In the genomic region with DNA sequence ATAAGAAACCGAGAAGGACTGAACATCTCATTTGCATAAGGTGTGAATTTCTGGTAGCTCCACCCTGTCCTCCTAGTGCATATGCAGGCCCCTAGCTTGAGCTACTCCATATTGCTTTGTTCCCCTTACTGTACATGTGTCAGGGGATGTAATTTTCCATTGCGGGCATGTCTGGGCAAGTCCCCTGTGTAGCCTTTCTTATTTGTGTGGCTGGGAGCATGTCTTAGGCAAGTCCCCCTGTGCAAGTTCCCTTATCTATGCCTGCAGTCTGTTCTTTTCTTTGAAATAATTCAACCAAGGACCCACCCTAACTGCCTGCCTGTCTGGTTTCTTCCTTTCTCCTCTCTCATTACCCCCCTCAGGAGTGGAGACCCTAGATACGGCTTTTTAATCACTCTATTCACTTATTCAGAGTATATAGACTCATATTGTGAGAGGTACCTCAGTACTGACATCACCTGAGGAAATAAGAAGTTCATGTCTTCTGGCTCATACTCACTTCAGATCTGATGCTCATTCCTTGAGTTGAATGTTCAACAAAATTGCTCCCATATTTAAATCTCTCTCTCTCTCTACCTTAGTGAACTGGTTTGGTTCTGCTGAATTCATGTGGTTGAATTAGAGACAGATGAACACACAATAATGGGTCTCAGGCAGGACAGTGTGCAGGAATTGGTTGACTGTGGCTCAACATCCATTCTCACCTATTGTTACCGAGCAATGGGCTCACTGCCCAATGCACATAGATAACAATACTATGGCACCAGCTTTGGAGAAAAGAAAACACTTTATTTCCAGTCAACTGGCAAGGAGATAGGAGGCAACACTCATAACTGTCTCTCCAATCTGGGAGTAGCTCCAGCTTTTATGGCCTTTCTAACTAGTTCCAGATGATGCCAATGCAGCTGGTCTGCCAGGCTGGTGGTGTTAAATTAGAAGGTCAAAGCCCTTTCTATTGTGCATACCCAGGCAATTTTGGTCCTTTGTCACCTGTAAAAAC, we compare ENCODE assay signal across 15 cellular contexts. TPM values are rescaled to one million over a fixed set of nuclear protein-coding genes. Genes with fewer than 3 reads are reported as not detected.
DNase-seq lines count a peak whose midpoint lies in the region; ATAC-seq, FAIRE-seq and TF ChIP-seq lines count a peak whose summit lies in the region.
"Had no signal": no experiment of that assay in that cellular context is flagged by ENCODE, and none has a peak within 500 bp of the region (broad histone marks: within the 10 kb centered on the region; RNA-seq: fewer than 3 reads in every experiment).

No MANE protein-coding gene starts in this region.

- no peaks in the 10 kb centered on the region for H4K20me1 ChIP-seq in H1 (replicated peaks in 1 of 2; ENCODE audit: control insufficient read depth in 1 of 2, insufficient read depth in 2 of 2, low read length in 2 of 2)

- peaks cover 0 to 9% (median 0%) of the 10 kb centered on the region in 5 donors for H3K36me3 Mint-ChIP-seq in naive thymus-derived CD4-positive, alpha-beta T cell
- H3K36me3 Mint-ChIP-seq: CD4-positive, CD25-positive, alpha-beta regulatory T cell had no signal

- no peak overlapping the region for H3K27ac Mint-ChIP-seq in naive thymus-derived CD4-positive, alpha-beta T cell
- H3K27ac Mint-ChIP-seq: activated naive CD4-positive, alpha-beta T cell treated with anti-CD3 and anti-CD28 coated beads, Interleukin-2, amount 10 ng/mL, durations not matched to agents 7 days and 5 days; CD4-positive, CD25-positive, alpha-beta regulatory T cell had no signal

- H3K36me3 ChIP-seq in H1 (ENCODE audit: control insufficient read depth in 2 of 4, insufficient read depth in 4 of 4, low read length in 3 of 4): no peaks in the 10 kb centered on the region
- H3K36me3 ChIP-seq in naive thymus-derived CD4-positive, alpha-beta T cell (ENCODE audit: control insufficient read depth in 2 of 3, insufficient read depth in 3 of 3, low read length in 3 of 3): no peaks in the 10 kb centered on the region
- H3K36me3 ChIP-seq: right atrium auricular region, SJSA1, thoracic aorta had no signal

- no peak overlapping the region for H3K18ac ChIP-seq in H1 (ENCODE audit: extremely low read depth, low read length)

- H3K4me1 ChIP-seq in H1 (replicated peaks in 1 of 4; ENCODE audit: control insufficient read depth in 3 of 4, insufficient read depth in 4 of 4, low read length in 3 of 4): no peaks in the 10 kb centered on the region
- no peaks in the 10 kb centered on the region for H3K4me1 ChIP-seq in naive thymus-derived CD4-positive, alpha-beta T cell (ENCODE audit: control insufficient read depth in 2 of 2, insufficient read depth in 2 of 2, low read length in 2 of 2)
- H3K4me1 ChIP-seq: right atrium auricular region, SJSA1 had no signal

- peaks cover 6 to 9% of the 10 kb centered on the region in 2 experiments; a peak in 3 of 4 replicates for H3K9me3 ChIP-seq in H1 (ENCODE audit: insufficient read depth in 2 of 2, low read depth in 1 of 2, low read length in 1 of 2)
- H3K9me3 ChIP-seq in naive thymus-derived CD4-positive, alpha-beta T cell (ENCODE audit: control insufficient read depth in 2 of 3, low read length in 3 of 3): no peaks in the 10 kb centered on the region
- H3K9me3 ChIP-seq: right atrium auricular region, SJSA1 had no signal

- no peak overlapping the region for H3K56ac ChIP-seq in H1 (replicated peaks; ENCODE audit: insufficient read length, low read depth, low read length)

- peak overlapping the region; percentile 28 for H4K91ac ChIP-seq in H1 (replicated peaks; ENCODE audit: insufficient read length, low read length)

- peak overlapping the region; percentile 49; the same call in 1 of the 2 replicates for H2BK20ac ChIP-seq in H1 (ENCODE audit: low read length)

- H3K4me3 Mint-ChIP-seq in naive thymus-derived CD4-positive, alpha-beta T cell: no peak overlapping the region
- H3K4me3 Mint-ChIP-seq: activated naive CD4-positive, alpha-beta T cell treated with anti-CD3 and anti-CD28 coated beads, Interleukin-2, amount 10 ng/mL, durations not matched to agents 7 days and 5 days; CD4-positive, CD25-positive, alpha-beta regulatory T cell had no signal

- no peak overlapping the region for H2AFZ ChIP-seq in H1 (ENCODE audit: low read length)

- no peaks in the 10 kb centered on the region for H3K79me1 ChIP-seq in H1 (ENCODE audit: low read depth, low read length)

- no peaks in the 10 kb centered on the region for H3K79me2 ChIP-seq in H1 (ENCODE audit: control insufficient read depth in 1 of 2, insufficient read depth in 2 of 2, low read length in 2 of 2)

- intact Hi-C loops in Right ventricle myocardium superior (cut with DNase I): no loop called here
- intact Hi-C loops in Right ventricle myocardium inferior (cut with DNase I): no loop called here
- intact Hi-C loops in naive thymus-derived CD4-positive, alpha-beta T cell (cut with micrococcal nuclease): no loop called here

- H2BK12ac ChIP-seq in H1 (ENCODE audit: low read depth, low read length): 0 out of 2 replicates have a peak overlapping the region, but pooled peaks have one; percentile 40

- TF ChIP-seq EP300 in H1 (IDR thresholded peaks at IDR 0.05; ENCODE audit: borderline replicate concordance in 1 of 2, low read depth in 2 of 2, low read length in 2 of 2): no peak

- no peaks in the 10 kb centered on the region; the same call in 1 of the 2 replicates for H3K23me2 ChIP-seq in H1 (ENCODE audit: low read depth, low read length)

- H2BK15ac ChIP-seq in H1 (ENCODE audit: low read length): no peak overlapping the region

- peak overlapping the region; percentile 25 for H2BK120ac ChIP-seq in H1 (replicated peaks; ENCODE audit: low read depth, low read length)

- H3K14ac ChIP-seq in H1 (ENCODE audit: insufficient read length): no peak overlapping the region

- no peak for TF ChIP-seq POLR2A in H1 (IDR thresholded peaks at IDR 0.05; ENCODE audit: control extremely low read depth in 1 of 2, low read depth in 2 of 2, low read length in 2 of 2)

- CTCF ChIA-PET in H1 (lab: Charles Lee; ENCODE audit: partially characterized antibody): interaction anchor here (1.2 to 3.8 kb wide), 5 partner anchors 8 to 104 kb away, joined by 4 to 28 read pairs (median 8); no protein-coding TSS in a partner anchor
- CTCF ChIA-PET in naive thymus-derived CD4-positive, alpha-beta T cell (lab: Charles Lee): no interaction called here

- H2BK5ac ChIP-seq in H1 (ENCODE audit: low read depth, low read length): peak overlapping the region; percentile 88; the same call in 1 of the 2 replicates

- DNase-seq in Right ventricle myocardium superior: no peak
- DNase-seq in Right ventricle myocardium inferior (ENCODE audit: missing footprints): no peak
- peak; percentile 9 for DNase-seq in NCI-H1105 (lab: John Stamatoyannopoulos, UW)
- no peak for DNase-seq in H1 (ENCODE audit: low read depth in 1 of 2, low spot score in 2 of 2)
- peak; percentile 66 for DNase-seq in superior temporal gyrus (ENCODE audit: extremely low spot score)
- DNase-seq in COLO829 (ENCODE audit: low spot score): no peak
- DNase-seq in naive thymus-derived CD4-positive, alpha-beta T cell: no peak
- DNase-seq in cerebellar cortex (ENCODE audit: low spot score): no peak
- DNase-seq: activated naive CD4-positive, alpha-beta T cell treated with anti-CD3 and anti-CD28 coated beads, Interleukin-2, amount 10 ng/mL, durations not matched to agents 7 days and 5 days; effector memory CD4-positive, alpha-beta T cell; NCI-H2107 had no signal

- peaks cover 0 to 5% (median 0%) of the 10 kb centered on the region in 7 donors for H3K4me1 Mint-ChIP-seq in naive thymus-derived CD4-positive, alpha-beta T cell
- H3K4me1 Mint-ChIP-seq: CD4-positive, CD25-positive, alpha-beta regulatory T cell had no signal

- H3K9ac ChIP-seq in H1 (replicated peaks in 1 of 4; ENCODE audit: extremely low read depth in 1 of 4, low read depth in 3 of 4, low read length in 3 of 4): no peak overlapping the region

- FAIRE-seq in H1 (lab: Jason Lieb, UNC): no peak

- H2AK5ac ChIP-seq in H1 (ENCODE audit: low read depth, low read length): no peak overlapping the region

- H3K4me2 ChIP-seq in H1 (ENCODE audit: insufficient read depth in 1 of 2, low read depth in 2 of 2, low read length in 2 of 2): no peak overlapping the region

- peaks cover 0 to 12% (median 6%) of the 10 kb centered on the region in 11 donors for H3K9me3 Mint-ChIP-seq in naive thymus-derived CD4-positive, alpha-beta T cell

- no peak overlapping the region for H4K8ac ChIP-seq in H1 (ENCODE audit: extremely low read depth, insufficient read depth, low read length)

- no peak overlapping the region for H3K23ac ChIP-seq in H1 (ENCODE audit: insufficient read length)

- peaks cover 0 to 1% (median 0%) of the 10 kb centered on the region in 4 experiments; a peak in 1 of 7 replicates for H3K27me3 ChIP-seq in H1 (replicated peaks in 1 of 4; ENCODE audit: control insufficient read depth in 3 of 4, extremely low read depth in 1 of 4, insufficient read depth in 3 of 4, low read length in 3 of 4)
- no peaks in the 10 kb centered on the region for H3K27me3 ChIP-seq in naive thymus-derived CD4-positive, alpha-beta T cell (ENCODE audit: control insufficient read depth in 2 of 2, insufficient read depth in 2 of 2, low read length in 2 of 2)
- H3K27me3 ChIP-seq: right atrium auricular region, SJSA1 had no signal

- peaks cover 6 to 19% (median 9%) of the 10 kb centered on the region in 5 donors for H3K27me3 Mint-ChIP-seq in naive thymus-derived CD4-positive, alpha-beta T cell

- H4K5ac ChIP-seq in H1 (ENCODE audit: insufficient read length, low read depth, low read length): no peak overlapping the region

- no peak overlapping the region for H3K27ac ChIP-seq in H1 (ENCODE audit: low read depth, low read length)
- no peak overlapping the region for H3K27ac ChIP-seq in naive thymus-derived CD4-positive, alpha-beta T cell (ENCODE audit: low read depth, low read length)
- H3K27ac ChIP-seq: right atrium auricular region, SJSA1, thoracic aorta had no signal

- POLR2A ChIA-PET in H1 (lab: Charles Lee; ENCODE audit: partially characterized antibody): no interaction called here
- POLR2A ChIA-PET in naive thymus-derived CD4-positive, alpha-beta T cell (lab: Charles Lee): no interaction called here

- no peak for TF ChIP-seq RAD21 in H1 (IDR thresholded peaks at IDR 0.05 in 1 of 2, conservative IDR thresholded peaks at IDR 0.05 in 1 of 2; ENCODE audit: low read depth in 2 of 2, low read length in 2 of 2)

- no peak overlapping the region for H3K4me3 ChIP-seq in H1 (ENCODE audit: extremely low read depth in 1 of 4, insufficient read depth in 2 of 4, low read depth in 3 of 4, low read length in 4 of 4)
- no peak overlapping the region for H3K4me3 ChIP-seq in naive thymus-derived CD4-positive, alpha-beta T cell (ENCODE audit: low read length)
- H3K4me3 ChIP-seq: right atrium auricular region, SJSA1, thoracic aorta had no signal

- WGBS in H1 (ENCODE audit: extremely low coverage in 1 of 2, insufficient coverage in 1 of 2, insufficient read length in 1 of 2, insufficient replicate concordance in 2 of 2, low coverage in 1 of 2, low lambda C conversion rate in 2 of 2, missing lambda C conversion rate in 1 of 2), 2 experiments: 78% methylated on average over 4 of the region's 4 CpGs; no CpG with 5 or more reads in 1 of the 2 experiments

- ATAC-seq in Right ventricle myocardium superior (ENCODE audit: poor library complexity) (peak; percentile 43), Right ventricle myocardium inferior (no peak)
- no peak for ATAC-seq in naive thymus-derived CD4-positive, alpha-beta T cell

- no peak for TF ChIP-seq CTCF in H1 (IDR thresholded peaks at IDR 0.05; ENCODE audit: control extremely low read depth in 1 of 3, insufficient read depth in 1 of 3, low read depth in 1 of 3, low read length in 3 of 3)

- peak overlapping the region; percentile 79 for H3K4ac ChIP-seq in H1 (replicated peaks; ENCODE audit: insufficient read length, low read depth, low read length)

RNA-seq across cellular contexts. Expression of a gene that starts 27.9 kb away (rescaled TPM):
- total RNA-seq in Right ventricle myocardium superior (5.3 TPM), Right ventricle myocardium inferior (6.1 TPM)
- total RNA-seq in H1 (2021; fragmentation: NEBNext Ultra II Directional; extraction: Animal tissue kit (Norgen Biotek cat#: 25700)): 2.3 and 4.4 TPM in 2 replicates
- 2.2 and 2.6 TPM in 2 replicates for polyA plus RNA-seq in H1 (2011; rRNA removed)
- 3.4 TPM for polyA plus RNA-seq in H1 (2011; cell fraction: cytosol; rRNA removed)
- polyA plus RNA-seq in H1 (2011; cell fraction: nucleus; rRNA removed): 1.6 TPM
- 1.8 to 3.9 TPM (median 2.5 TPM) in 4 replicates for polyA plus RNA-seq in H1 (2012, experiment 1 of 2)
- 0.88 TPM for polyA plus RNA-seq in H1 (2012, experiment 2 of 2)
- polyA plus RNA-seq in H1 (2013, experiment 1 of 2): 2.8 TPM
- 2.8 TPM for polyA plus RNA-seq in H1 (2013, experiment 2 of 2)
- 1.5 and 3.0 TPM in 2 replicates for polyA minus RNA-seq in H1 (2011; rRNA and poly(A)+ RNA removed)
- not detected for polyA minus RNA-seq in H1 (2011; cell fraction: cytosol; rRNA and poly(A)+ RNA removed)
- 2.8 TPM for polyA minus RNA-seq in H1 (2011; cell fraction: nucleus; rRNA and poly(A)+ RNA removed)
- 10 to 100 TPM in 2 of 5 experiments, 1 to 10 TPM in 3; 3.0 to 20.8 (median 9.9) TPM for total RNA-seq in naive thymus-derived CD4-positive, alpha-beta T cell
- polyA plus RNA-seq in naive thymus-derived CD4-positive, alpha-beta T cell: 1 to 10 TPM; 5.3 to 6.9 TPM

Comparison
In these comparisons a context has a peak if more than half of its experiments do, and no peak if none do; other contexts are left out.
1. DNase-seq: peak in NCI-H1105 (single experiment) and superior temporal gyrus (single experiment); none in Right ventricle myocardium superior (single experiment), Right ventricle myocardium inferior (single experiment), H1 (0 of 2), COLO829 (single experiment), naive thymus-derived CD4-positive, alpha-beta T cell (0 of 9) and cerebellar cortex (single experiment).